ENCODE assay signal across 8 cellular contexts in genomic region chr16:30747799-30748633, GRCh38. TPM values are rescaled to one million over a fixed set of nuclear protein-coding genes. Genes with fewer than 3 reads are reported as not detected.
A peak's percentile ranks its signal among the peaks of the same experiment; 100 is the strongest.
DNase-seq lines count a peak whose midpoint lies in the region; ATAC-seq, FAIRE-seq and TF ChIP-seq lines count a peak whose summit lies in the region.

PHKG2 (plus strand) TSS chr16:30748425; CDS start chr16:30748821, 396 bp downstream.

- no peak for TF ChIP-seq CTCF in IMR-90 (conservative IDR thresholded peaks at IDR 0.05; ENCODE audit: low read depth, low read length)
- TF ChIP-seq CTCF in endothelial cell of umbilical vein (IDR thresholded peaks at IDR 0.05; ENCODE audit: extremely low read depth in 1 of 2, insufficient read depth in 1 of 2, low read depth in 1 of 2, low read length in 2 of 2) = no peak

- peak within 1 kb of the TSS; percentile 92 for H3K23ac ChIP-seq in IMR-90 (ENCODE audit: low read depth, low read length)

- H3K4me1 ChIP-seq in IMR-90 (ENCODE audit: control insufficient read depth, insufficient read depth, low read length) (no peaks in the 10 kb centered on the region), endothelial cell of umbilical vein (ENCODE audit: control insufficient read depth, extremely low read depth, insufficient read depth, low read length) (peaks cover 7% of the 10 kb centered on the region)

- H3K27ac ChIP-seq in IMR-90 (ENCODE audit: insufficient read depth, low read length) (peak within 1 kb of the TSS; percentile 89), endothelial cell of umbilical vein (ENCODE audit: insufficient read depth, low read depth, low read length) (peak within 1 kb of the TSS; percentile 47)

- dilution Hi-C loops in IMR-90 (cut with HindIII; ENCODE audit: low sequenced_read_pairs, unreplicated experiment) (no loop called here), endothelial cell of umbilical vein (cut with MboI; ENCODE audit: extremely low pct_ligation_motif_present, low sequenced_read_pairs) (no loop called here)

- TF ChIP-seq RAD21 in IMR-90 (IDR thresholded peaks at IDR 0.05; ENCODE audit: low read length) = no peak

- H4K91ac ChIP-seq in IMR-90 (ENCODE audit: insufficient read depth, low read depth, low read length) = peak within 1 kb of the TSS; percentile 82

- peaks cover 20% of the 10 kb centered on the region; the same call in 1 of the 2 replicates for H3K36me3 ChIP-seq in IMR-90 (ENCODE audit: control insufficient read depth, insufficient read depth, low read length)
- peaks cover 6 to 9% of the 10 kb centered on the region in 2 experiments for H3K36me3 ChIP-seq in endothelial cell of umbilical vein (ENCODE audit: control insufficient read depth in 2 of 2, extremely low read depth in 1 of 2, insufficient read depth in 2 of 2, low read length in 2 of 2)

- H3K79me1 ChIP-seq in IMR-90 (ENCODE audit: low read depth in 1 of 2, low read length in 2 of 2) = peaks cover 22 to 36% of the 10 kb centered on the region in 2 experiments

- peak within 1 kb of the TSS; percentile 94 to 98 for H4K8ac ChIP-seq in IMR-90 (ENCODE audit: low read depth in 2 of 2, low read length in 2 of 2)

- BruUV-seq in IMR-90 (replicated peaks; lab: Mats Ljungman, UMichigan) (no TSS peak), endothelial cell of umbilical vein (replicated peaks; lab: Mats Ljungman, UMichigan) (TSS peak; percentile 97)

- CTCF ChIA-PET in IMR-90 (lab: Yijun Ruan, JAX) = no interaction called here
- CTCF ChIA-PET in endothelial cell of umbilical vein (lab: Charles Lee) = interaction anchor here (0.6 to 1.2 kb wide), 6 partner anchors 10 to 97 kb away, joined by 3 to 4 read pairs (median 3); no protein-coding TSS in a partner anchor

- H3K56ac ChIP-seq in IMR-90 (ENCODE audit: extremely low read depth, insufficient read depth, low read length) = peak within 1 kb of the TSS; percentile 45; the same call in 1 of the 2 replicates

- peak; percentile 99 for FAIRE-seq in endothelial cell of umbilical vein (lab: Jason Lieb, UNC)

- no peak within 1 kb of the TSS for H2BK15ac ChIP-seq in IMR-90 (ENCODE audit: low read depth, low read length)

- H2BK5ac ChIP-seq in IMR-90 (ENCODE audit: low read depth, low read length, poor library complexity, severe bottlenecking) = peak within 1 kb of the TSS; percentile 80

- H3K14ac ChIP-seq in IMR-90 (replicated peaks; ENCODE audit: low read depth, low read length) = peak within 1 kb of the TSS; percentile 96

- DNase-seq in DMS 273 (lab: John Stamatoyannopoulos, UW; ENCODE audit: unreplicated experiment) (peak; percentile 100), IMR-90 (peak; percentile 98), OCI-M1 (lab: John Stamatoyannopoulos, UW) (peak; percentile 100), activated T-cell treated with anti-CD3 and anti-CD28 coated beads for 24 hours (ENCODE audit: low read depth) (peak; percentile 96), endothelial cell of umbilical vein (ENCODE audit: low read depth, low spot score) (peak; percentile 99), midbrain (lab: John Stamatoyannopoulos, UW) (peak; percentile 99)
- peak; percentile 88 to 89 for DNase-seq in stimulated activated CD8-positive, alpha-beta memory T cell treated with anti-CD3 and anti-CD28 coated beads, Interleukin-2, amount 100 ng/mL, for 1 hour (ENCODE audit: low read depth in 2 of 2)

- H3K18ac ChIP-seq in IMR-90 (ENCODE audit: low read depth, low read length) = peak within 1 kb of the TSS; percentile 48; the same call in 1 of the 2 replicates

- H2AFZ ChIP-seq in IMR-90 (replicated peaks; ENCODE audit: low read length, poor library complexity) (peak within 1 kb of the TSS; percentile 98), endothelial cell of umbilical vein (ENCODE audit: low read depth, low read length) (peak within 1 kb of the TSS; percentile 91)

- no peaks in the 10 kb centered on the region for H3K27me3 ChIP-seq in IMR-90 (ENCODE audit: control insufficient read depth, insufficient read depth, low read length)
- no peaks in the 10 kb centered on the region for H3K27me3 ChIP-seq in endothelial cell of umbilical vein (ENCODE audit: control insufficient read depth in 2 of 2, insufficient read depth in 2 of 2, low read length in 2 of 2)

- H3K4ac ChIP-seq in IMR-90 (ENCODE audit: low read depth, low read length) = peak within 1 kb of the TSS; percentile 95

- peak; percentile 89 for ATAC-seq in GM21528 (IDR thresholded peaks at IDR 0.05; ENCODE audit: low FRiP score, unreplicated experiment)
- ATAC-seq in IMR-90 (ENCODE audit: low read depth) = peak; percentile 99

- H3K9me1 ChIP-seq in IMR-90 (ENCODE audit: insufficient read depth, low read length) = peaks cover 12% of the 10 kb centered on the region; the same call in 1 of the 2 replicates
- no peaks in the 10 kb centered on the region for H3K9me1 ChIP-seq in endothelial cell of umbilical vein (replicated peaks; ENCODE audit: control insufficient read depth, extremely low read depth, insufficient read depth, low read length)

- H2BK20ac ChIP-seq in IMR-90 (ENCODE audit: low read depth, low read length) = 0 out of 2 replicates have a peak within 1 kb of the TSS, but pooled peaks have one; percentile 33

- peak within 1 kb of the TSS; percentile 96 for H4K5ac ChIP-seq in IMR-90 (ENCODE audit: low read depth, low read length)

- TF ChIP-seq POLR2A in IMR-90 (IDR thresholded peaks at IDR 0.05; ENCODE audit: low read depth, low read length) (peak; percentile 66), endothelial cell of umbilical vein (IDR thresholded peaks at IDR 0.05; ENCODE audit: low read depth, low read length) (peak; percentile 92)

- H3K79me2 ChIP-seq in endothelial cell of umbilical vein (ENCODE audit: control insufficient read depth, insufficient read depth, low read length) = peaks cover 17% of the 10 kb centered on the region

- H3K4me3 ChIP-seq in IMR-90 (ENCODE audit: insufficient read depth, low read depth, low read length) (peak within 1 kb of the TSS; percentile 81), endothelial cell of umbilical vein (replicated peaks in 1 of 3; ENCODE audit: insufficient read depth in 1 of 3, low read depth in 1 of 3, low read length in 3 of 3) (peak within 1 kb of the TSS; percentile 14 to 86 (median 49))

- peak within 1 kb of the TSS; percentile 90 for H2AK9ac ChIP-seq in IMR-90 (replicated peaks; ENCODE audit: low read depth, low read length, poor library complexity)

- H4K20me1 ChIP-seq in IMR-90 (ENCODE audit: insufficient read depth, low read length) (no peaks in the 10 kb centered on the region; the same call in 1 of the 2 replicates), endothelial cell of umbilical vein (replicated peaks; ENCODE audit: control insufficient read depth, extremely low read depth, insufficient read depth, low read length) (no peaks in the 10 kb centered on the region)

- peak within 1 kb of the TSS; percentile 96 for H3K4me2 ChIP-seq in IMR-90 (ENCODE audit: low read depth, low read length)
- peak within 1 kb of the TSS; percentile 74 for H3K4me2 ChIP-seq in endothelial cell of umbilical vein (ENCODE audit: insufficient read depth, low read length)

- in situ Hi-C loops in IMR-90 (cut with MboI; ENCODE audit: low sequenced_read_pairs) = no loop called here

- H3K9me3 ChIP-seq in IMR-90 (ENCODE audit: control insufficient read depth, insufficient read depth, low read length) (no peaks in the 10 kb centered on the region), endothelial cell of umbilical vein (replicated peaks; ENCODE audit: control insufficient read depth, insufficient read depth, low read length) (no peaks in the 10 kb centered on the region)

- intact Hi-C loops in IMR-90 (cut with micrococcal nuclease) (loop anchor here (1.0 kb wide), 2 partner anchors 27 to 173 kb away; no protein-coding TSS in a partner anchor), endothelial cell of umbilical vein (cut with micrococcal nuclease) (loop anchor here (1.0 to 5.0 kb wide), 4 partner anchors 14 to 174 kb away; partner anchors contain the start of genes CFAP119, RNF40 and SRCAP)

- POLR2A ChIA-PET in IMR-90 (lab: Charles Lee; ENCODE audit: unreplicated experiment) (no interaction called here), endothelial cell of umbilical vein (lab: Charles Lee) (interaction anchor here (0.6 kb wide), 1 partner anchor 432 kb away, joined by 3 read pairs; no protein-coding TSS in a partner anchor)

- peak within 1 kb of the TSS; percentile 48; the same call in 1 of the 2 replicates for H2BK120ac ChIP-seq in IMR-90 (ENCODE audit: low read depth, low read length)

- H2AK5ac ChIP-seq in IMR-90 (ENCODE audit: low read depth, low read length) = peak within 1 kb of the TSS; percentile 67

- H3K9ac ChIP-seq in IMR-90 (ENCODE audit: low read depth, low read length) (peak within 1 kb of the TSS; percentile 91), endothelial cell of umbilical vein (replicated peaks; ENCODE audit: extremely low read depth, insufficient read depth, low read length) (peak within 1 kb of the TSS; percentile 68)

- WGBS in IMR-90 (ENCODE audit: extremely low coverage in 2 of 2, insufficient read length in 1 of 2), 2 experiments = 4% methylated on average over 45 of the region's 60 CpGs; no CpG with 5 or more reads in 1 of the 2 experiments

TF ChIP-seq in IMR-90, 13 proteins besides CTCF, POLR2A, EP300 and RAD21 (continues in another document):
- TF ChIP-seq RFX5 (IDR thresholded peaks at IDR 0.05; ENCODE audit: low read depth, low read length) = no peak

TF ChIP-seq in endothelial cell of umbilical vein, 7 proteins besides CTCF, POLR2A, EP300 and RAD21:
- TF ChIP-seq, protein P1, sequence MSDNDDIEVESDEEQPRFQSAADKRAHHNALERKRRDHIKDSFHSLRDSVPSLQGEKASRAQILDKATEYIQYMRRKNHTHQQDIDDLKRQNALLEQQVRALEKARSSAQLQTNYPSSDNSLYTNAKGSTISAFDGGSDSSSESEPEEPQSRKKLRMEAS (IDR thresholded peaks at IDR 0.05; ENCODE audit: insufficient read depth, insufficient read length) = peak; percentile 95
- TF ChIP-seq POLR2AphosphoS5 (IDR thresholded peaks at IDR 0.05; ENCODE audit: insufficient read depth, low read depth, low read length) = peak; percentile 93
- TF ChIP-seq JUN (IDR thresholded peaks at IDR 0.05; ENCODE audit: borderline replicate concordance, insufficient read depth, insufficient read length, low read depth) = no peak

RNA-seq across cellular contexts. Expression of gene PHKG2, which starts in this region (rescaled TPM):
- 26.0 and 26.7 TPM in 2 replicates for total RNA-seq in IMR-90 (2012; rRNA removed)
- 37.7 and 38.9 TPM in 2 replicates for polyA plus RNA-seq in IMR-90 (2012; rRNA removed)
- 20.1 and 32.6 TPM in 2 replicates for polyA plus RNA-seq in IMR-90 (2012; cell fraction: cytosol; rRNA removed)
- polyA plus RNA-seq in IMR-90 (2012; cell fraction: nucleus; rRNA removed; ENCODE audit: low replicate concordance) = 162 and 239 TPM in 2 replicates
- 33.0 and 34.1 TPM in 2 replicates for total RNA-seq in endothelial cell of umbilical vein
- 48.8 and 55.4 TPM in 2 replicates for polyA plus RNA-seq in endothelial cell of umbilical vein
- polyA plus RNA-seq in endothelial cell of umbilical vein (2011; cell fraction: cytosol; rRNA removed) = 24.1 and 26.9 TPM in 2 replicates
- polyA plus RNA-seq in endothelial cell of umbilical vein (2011; cell fraction: nucleus; rRNA removed) = 135 and 139 TPM in 2 replicates
- polyA plus RNA-seq in endothelial cell of umbilical vein (2012) = 22.1 and 27.3 TPM in 2 replicates
- 36.8 and 40.1 TPM in 2 replicates for polyA minus RNA-seq in endothelial cell of umbilical vein
- 16.7 TPM for polyA minus RNA-seq in endothelial cell of umbilical vein (2011; cell fraction: cytosol; rRNA and poly(A)+ RNA removed)
- 35.1 and 43.3 TPM in 2 replicates for polyA minus RNA-seq in endothelial cell of umbilical vein (2011; cell fraction: nucleus; rRNA and poly(A)+ RNA removed)

Comparison
In these comparisons a context has a peak if more than half of its experiments do, and no peak if none do; other contexts are left out.
1. Peak in every context shown above with its lines: DNase-seq, ATAC-seq, H3K4me3 ChIP-seq and H3K27ac ChIP-seq.